10 cellular contexts compared by ENCODE assay signal in the genomic region with DNA sequence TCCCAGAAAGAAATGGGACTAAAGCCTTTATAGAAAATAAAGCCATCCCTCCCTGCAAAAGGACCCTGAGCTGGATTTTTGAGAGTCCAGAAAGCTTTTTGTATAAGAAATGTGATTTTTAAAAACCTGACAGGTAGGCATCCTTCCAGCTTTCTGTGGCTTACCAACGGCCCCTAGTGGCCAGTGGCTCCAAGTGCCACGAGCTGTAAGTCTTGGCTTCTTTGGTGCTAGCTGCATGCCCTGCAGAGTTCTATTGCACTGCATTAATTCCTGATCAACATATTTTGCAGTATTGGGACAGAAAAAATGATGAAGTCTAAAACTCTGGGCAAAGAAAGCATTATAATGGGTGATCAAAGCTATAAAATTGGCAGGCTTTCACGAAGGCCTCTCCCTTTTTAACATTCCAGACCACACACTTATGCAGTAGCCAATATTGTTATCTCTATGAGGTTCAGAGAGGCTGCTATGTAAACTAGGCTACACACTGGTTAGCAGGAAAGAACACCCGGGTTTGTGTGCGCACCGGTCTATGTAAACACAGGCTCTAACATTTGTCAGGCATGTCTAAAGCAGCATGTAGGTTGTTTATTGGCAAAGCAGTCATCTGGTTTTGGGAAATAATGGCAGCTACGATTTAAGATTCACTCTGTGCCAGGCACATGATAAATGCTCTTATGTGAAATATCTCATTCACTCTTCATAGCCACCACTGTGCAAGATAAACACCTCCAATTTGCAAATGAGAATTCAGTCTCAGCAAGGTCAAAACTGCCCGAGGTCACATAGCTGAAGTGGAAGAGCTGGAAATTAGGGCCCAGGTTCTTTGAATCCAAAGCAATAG. TPM values are rescaled to one million over a fixed set of nuclear protein-coding genes. Genes with fewer than 3 reads are reported as not detected.
DNase-seq lines count a peak whose midpoint lies in the region; ATAC-seq and TF ChIP-seq lines count a peak whose summit lies in the region.
"Had no signal": no experiment of that assay in that cellular context is flagged by ENCODE, and none has a peak within 500 bp of the region (broad histone marks: within the 10 kb centered on the region; RNA-seq: fewer than 3 reads in every experiment).

No MANE protein-coding gene starts in this region.

- peak; percentile 35 for TF ChIP-seq CTCF in CD8-positive, alpha-beta T cell (IDR thresholded peaks at IDR 0.05)
- peak; percentile 36 to 77 (median 72) for TF ChIP-seq CTCF in ascending aorta (IDR thresholded peaks at IDR 0.05)

- no peaks in the 10 kb centered on the region for H3K9me3 Mint-ChIP-seq in CD8-positive, alpha-beta T cell
- peaks cover 0 to 1% of the 10 kb centered on the region in 2 donors for H3K9me3 Mint-ChIP-seq in stimulated activated naive B cell treated with anti-CD40 and anti-IgM and Interleukin-4, amounts not matched to agents 10 μg/mL and 1 μg/mL and 100 μg/mL, for 72 hours
- peaks cover 0 to 8% (median 3%) of the 10 kb centered on the region in 11 donors for H3K9me3 Mint-ChIP-seq in naive thymus-derived CD4-positive, alpha-beta T cell

- intact Hi-C loops in CD8-positive, alpha-beta T cell (cut with DNase I, micrococcal nuclease), result loop anchor here in 1 of 2 experiments (5.0 kb wide), 1 partner anchor 693 kb away; no protein-coding TSS in a partner anchor
- intact Hi-C loops in ascending aorta (cut with DNase I), result loop anchor here (5.0 kb wide), 2 partner anchors 208 to 523 kb away; no protein-coding TSS in a partner anchor
- intact Hi-C loops in naive thymus-derived CD4-positive, alpha-beta T cell (cut with micrococcal nuclease), result loop anchor here (2.0 to 5.0 kb wide), 3 partner anchors 208 to 691 kb away; no protein-coding TSS in a partner anchor

- no peak overlapping the region for H3K4me3 Mint-ChIP-seq in CD8-positive, alpha-beta T cell
- no peak overlapping the region for H3K4me3 Mint-ChIP-seq in stimulated activated naive B cell treated with anti-CD40 and anti-IgM and Interleukin-4, amounts not matched to agents 10 μg/mL and 1 μg/mL and 100 μg/mL, for 72 hours
- H3K4me3 Mint-ChIP-seq in naive thymus-derived CD4-positive, alpha-beta T cell, result no peak overlapping the region
- H3K4me3 Mint-ChIP-seq: naive B cell had no signal

- H3K36me3 ChIP-seq in CD8-positive, alpha-beta T cell (ENCODE audit: insufficient read depth, low read length), result no peaks in the 10 kb centered on the region
- H3K36me3 ChIP-seq in ascending aorta, result no peaks in the 10 kb centered on the region
- no peaks in the 10 kb centered on the region for H3K36me3 ChIP-seq in naive thymus-derived CD4-positive, alpha-beta T cell (ENCODE audit: control insufficient read depth in 2 of 3, insufficient read depth in 3 of 3, low read length in 3 of 3)
- H3K36me3 ChIP-seq: SJSA1 had no signal

- H3K27ac Mint-ChIP-seq in CD8-positive, alpha-beta T cell, result no peak overlapping the region
- H3K27ac Mint-ChIP-seq in stimulated activated naive B cell treated with anti-CD40 and anti-IgM and Interleukin-4, amounts not matched to agents 10 μg/mL and 1 μg/mL and 100 μg/mL, for 72 hours, result no peak overlapping the region
- H3K27ac Mint-ChIP-seq in naive thymus-derived CD4-positive, alpha-beta T cell, result no peak overlapping the region
- H3K27ac Mint-ChIP-seq: naive B cell had no signal

- ATAC-seq in CD8-positive, alpha-beta T cell, result no peak
- peak; percentile 80 for ATAC-seq in GM18858 (IDR thresholded peaks at IDR 0.05; ENCODE audit: unreplicated experiment)
- ATAC-seq in HG03025 (IDR thresholded peaks at IDR 0.05; ENCODE audit: low FRiP score, unreplicated experiment), result peak; percentile 68
- peak; percentile 53 to 57 for ATAC-seq in stimulated activated naive B cell treated with anti-CD40 and anti-IgM and Interleukin-4, amounts not matched to agents 10 μg/mL and 1 μg/mL and 100 μg/mL, for 72 hours (replicated peaks)
- ATAC-seq in naive thymus-derived CD4-positive, alpha-beta T cell, result no peak

- H3K4me1 Mint-ChIP-seq in CD8-positive, alpha-beta T cell (ENCODE audit: low read depth), result no peaks in the 10 kb centered on the region
- H3K4me1 Mint-ChIP-seq in stimulated activated naive B cell treated with anti-CD40 and anti-IgM and Interleukin-4, amounts not matched to agents 10 μg/mL and 1 μg/mL and 100 μg/mL, for 72 hours, result no peaks in the 10 kb centered on the region
- H3K4me1 Mint-ChIP-seq in naive thymus-derived CD4-positive, alpha-beta T cell, result no peaks in the 10 kb centered on the region
- H3K4me1 Mint-ChIP-seq: naive B cell had no signal

- no peak overlapping the region for H3K27ac ChIP-seq in CD8-positive, alpha-beta T cell (ENCODE audit: low read depth, low read length)
- no peak overlapping the region for H3K27ac ChIP-seq in ascending aorta
- no peak overlapping the region for H3K27ac ChIP-seq in naive thymus-derived CD4-positive, alpha-beta T cell (ENCODE audit: low read depth, low read length)
- H3K27ac ChIP-seq: SJSA1 had no signal

- no peak for DNase-seq in CD8-positive, alpha-beta T cell
- DNase-seq in NCI-H345 treated with DMSO at 0.1 percent for 48 hours (lab: John Stamatoyannopoulos, UW; ENCODE audit: unreplicated experiment), result peak; percentile 81
- DNase-seq in ascending aorta (ENCODE audit: low spot score in 2 of 2), result no peak
- DNase-seq in iPS-NIHi11 (ENCODE audit: low spot score), result peak; percentile 59
- no peak for DNase-seq in stimulated activated naive B cell treated with anti-CD40 and anti-IgM and Interleukin-4, amounts not matched to agents 10 μg/mL and 1 μg/mL and 100 μg/mL, for 72 hours
- DNase-seq in naive thymus-derived CD4-positive, alpha-beta T cell, result no peak
- DNase-seq: naive B cell had no signal

- peaks cover 4% of the 10 kb centered on the region for H3K27me3 Mint-ChIP-seq in CD8-positive, alpha-beta T cell (ENCODE audit: low read depth)
- no peaks in the 10 kb centered on the region for H3K27me3 Mint-ChIP-seq in stimulated activated naive B cell treated with anti-CD40 and anti-IgM and Interleukin-4, amounts not matched to agents 10 μg/mL and 1 μg/mL and 100 μg/mL, for 72 hours
- H3K27me3 Mint-ChIP-seq in naive thymus-derived CD4-positive, alpha-beta T cell, result peaks cover 3 to 13% (median 6%) of the 10 kb centered on the region in 5 donors

- CTCF ChIA-PET in CD8-positive, alpha-beta T cell (lab: Charles Lee), result interaction anchor here (0.8 to 2.2 kb wide), 6 partner anchors 15 to 526 kb away, joined by 3 to 12 read pairs (median 3); no protein-coding TSS in a partner anchor
- CTCF ChIA-PET in naive thymus-derived CD4-positive, alpha-beta T cell (lab: Charles Lee), result interaction anchor here (0.5 to 2.4 kb wide), 4 partner anchors 516 to 525 kb away, joined by 3 to 20 read pairs (median 5); no protein-coding TSS in a partner anchor

- POLR2A ChIA-PET in CD8-positive, alpha-beta T cell (lab: Charles Lee), result no interaction called here
- POLR2A ChIA-PET in naive thymus-derived CD4-positive, alpha-beta T cell (lab: Charles Lee), result no interaction called here

- no peak overlapping the region for H3K4me3 ChIP-seq in CD8-positive, alpha-beta T cell (ENCODE audit: low read depth, low read length)
- no peak overlapping the region for H3K4me3 ChIP-seq in ascending aorta
- no peak overlapping the region for H3K4me3 ChIP-seq in naive thymus-derived CD4-positive, alpha-beta T cell (ENCODE audit: low read length)
- H3K4me3 ChIP-seq: SJSA1 had no signal

- H3K27me3 ChIP-seq in CD8-positive, alpha-beta T cell (ENCODE audit: insufficient read depth, low read length), result no peaks in the 10 kb centered on the region
- no peaks in the 10 kb centered on the region for H3K27me3 ChIP-seq in ascending aorta
- no peaks in the 10 kb centered on the region for H3K27me3 ChIP-seq in naive thymus-derived CD4-positive, alpha-beta T cell (ENCODE audit: control insufficient read depth in 2 of 2, insufficient read depth in 2 of 2, low read length in 2 of 2)
- H3K27me3 ChIP-seq: SJSA1 had no signal

- no peaks in the 10 kb centered on the region for H3K36me3 Mint-ChIP-seq in CD8-positive, alpha-beta T cell
- H3K36me3 Mint-ChIP-seq in stimulated activated naive B cell treated with anti-CD40 and anti-IgM and Interleukin-4, amounts not matched to agents 10 μg/mL and 1 μg/mL and 100 μg/mL, for 72 hours, result no peaks in the 10 kb centered on the region
- peaks cover 0 to 3% (median 0%) of the 10 kb centered on the region in 5 donors for H3K36me3 Mint-ChIP-seq in naive thymus-derived CD4-positive, alpha-beta T cell
- H3K36me3 Mint-ChIP-seq: naive B cell had no signal

- H3K9me3 ChIP-seq in CD8-positive, alpha-beta T cell (ENCODE audit: low read length), result no peaks in the 10 kb centered on the region
- H3K9me3 ChIP-seq in ascending aorta, result no peaks in the 10 kb centered on the region
- H3K9me3 ChIP-seq in naive thymus-derived CD4-positive, alpha-beta T cell (ENCODE audit: control insufficient read depth in 2 of 3, low read length in 3 of 3), result no peaks in the 10 kb centered on the region
- H3K9me3 ChIP-seq: SJSA1 had no signal

- no peaks in the 10 kb centered on the region for H3K4me1 ChIP-seq in CD8-positive, alpha-beta T cell (ENCODE audit: insufficient read depth, low read length)
- no peaks in the 10 kb centered on the region for H3K4me1 ChIP-seq in ascending aorta
- H3K4me1 ChIP-seq in naive thymus-derived CD4-positive, alpha-beta T cell (ENCODE audit: control insufficient read depth in 2 of 2, insufficient read depth in 2 of 2, low read length in 2 of 2), result no peaks in the 10 kb centered on the region
- H3K4me1 ChIP-seq: SJSA1 had no signal

RNA-seq across cellular contexts. Expression of a gene that starts 55.2 kb away (rescaled TPM):
- total RNA-seq in CD8-positive, alpha-beta T cell, result not detected
- total RNA-seq in ascending aorta, result not detected
- not detected for total RNA-seq in naive thymus-derived CD4-positive, alpha-beta T cell
- not detected for polyA plus RNA-seq in naive thymus-derived CD4-positive, alpha-beta T cell
- total RNA-seq: SJSA1 had no signal

Comparison
In these comparisons a context has a peak if more than half of its experiments do, and no peak if none do; other contexts are left out.
1. ATAC-seq: peak in GM18858 (single experiment), HG03025 (single experiment) and stimulated activated naive B cell treated with anti-CD40 and anti-IgM and Interleukin-4, amounts not matched to agents 10 μg/mL and 1 μg/mL and 100 μg/mL, for 72 hours (2 of 2); none in CD8-positive, alpha-beta T cell (single experiment) and naive thymus-derived CD4-positive, alpha-beta T cell (single experiment).
2. DNase-seq: peak in NCI-H345 treated with DMSO at 0.1 percent for 48 hours (single experiment) and iPS-NIHi11 (single experiment); none in CD8-positive, alpha-beta T cell (0 of 7), ascending aorta (0 of 2), stimulated activated naive B cell treated with anti-CD40 and anti-IgM and Interleukin-4, amounts not matched to agents 10 μg/mL and 1 μg/mL and 100 μg/mL, for 72 hours (single experiment) and naive thymus-derived CD4-positive, alpha-beta T cell (0 of 9).